14 cellular contexts compared by ENCODE assay signal in the genomic region with DNA sequence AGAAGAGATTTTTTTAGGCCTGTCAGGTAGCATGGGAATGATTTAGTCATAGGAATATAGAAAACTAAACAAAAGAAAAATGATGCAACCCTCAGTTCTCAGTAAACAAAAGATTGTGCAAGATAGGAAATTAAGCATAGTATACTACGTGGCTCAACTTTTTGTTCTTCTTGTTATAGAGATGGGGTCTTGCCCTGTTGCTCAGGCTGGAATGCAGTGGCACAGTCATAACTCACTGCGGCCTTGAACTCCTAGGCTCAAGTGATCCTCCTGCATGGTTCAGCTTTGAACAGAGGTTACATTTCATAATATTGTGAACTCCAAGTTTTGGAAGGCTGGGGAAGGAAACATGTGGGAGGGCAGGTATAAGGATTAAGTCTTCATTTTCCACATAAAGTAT.
"Had no signal": no experiment of that assay in that cellular context is flagged by ENCODE, and none has a peak within 500 bp of the region (broad histone marks: within the 10 kb centered on the region; RNA-seq: fewer than 3 reads in every experiment).

No MANE protein-coding gene starts in this region.

- H3K27me3 ChIP-seq: right lobe of liver, spleen had no signal

- H3K9me3 ChIP-seq: right lobe of liver had no signal

- H3K4me1 ChIP-seq: right lobe of liver had no signal

- H3K27ac ChIP-seq: right lobe of liver had no signal

- H3K4me3 ChIP-seq: right lobe of liver, spleen had no signal

- H3K36me3 ChIP-seq: right lobe of liver had no signal

- DNase-seq: activated B cell treated with CpG ODN at 0.5 μM for 24 hours; activated CD4-positive, alpha-beta T cell treated with anti-CD3 and anti-CD28 coated beads, Interleukin-2, amount 10 ng/mL, durations not matched to agents 24 days and 14 days; activated CD8-positive, alpha-beta memory T cell treated with anti-CD3 and anti-CD28 coated beads for 24 hours; activated naive CD4-positive, alpha-beta T cell treated with anti-CD3 and anti-CD28 coated beads for 36 hours; effector memory CD8-positive, alpha-beta T cell; erythroblast; immature natural killer cell; naive thymus-derived CD4-positive, alpha-beta T cell; nucleus accumbens; right lobe of liver; spleen; stimulated activated CD4-positive, alpha-beta T cell treated with anti-CD3 and anti-CD28 coated beads, Interleukin-2, amount 100 ng/mL, for 24 hours; stimulated activated naive B cell treated with anti-CD40 and anti-IgM and Interleukin-4, amounts not matched to agents 10 μg/mL and 1 μg/mL and 100 μg/mL, for 72 hours; substantia nigra had no signal
